ENCODE assay signal across 9 cellular contexts in genomic region chr18:67216846-67217245, GRCh38.
"Had no signal": no experiment of that assay in that cellular context is flagged by ENCODE, and none has a peak within 500 bp of the region (broad histone marks: within the 10 kb centered on the region; RNA-seq: fewer than 3 reads in every experiment).

No MANE protein-coding gene starts in this region.

- H3K36me3 Mint-ChIP-seq: activated naive CD8-positive, alpha-beta T cell treated with anti-CD3 and anti-CD28 coated beads for 36 hours; naive thymus-derived CD4-positive, alpha-beta T cell; stimulated activated naive B cell treated with anti-CD40 and anti-IgM and Interleukin-4, amounts not matched to agents 10 μg/mL and 1 μg/mL and 100 μg/mL, for 72 hours had no signal

- H3K27ac ChIP-seq: left lung, thyroid gland had no signal

- H3K4me1 Mint-ChIP-seq: activated CD4-positive, alpha-beta T cell treated with anti-CD3 and anti-CD28 coated beads, Interleukin-2, amount 10 ng/mL, durations not matched to agents 7 days and 5 days; stimulated activated naive B cell treated with anti-CD40 and anti-IgM and Interleukin-4, amounts not matched to agents 10 μg/mL and 1 μg/mL and 100 μg/mL, for 72 hours had no signal

- H3K4me1 ChIP-seq: left lung, thyroid gland had no signal

- H3K27ac Mint-ChIP-seq: activated CD4-positive, alpha-beta T cell treated with anti-CD3 and anti-CD28 coated beads, Interleukin-2, amount 10 ng/mL, durations not matched to agents 7 days and 5 days; activated naive CD8-positive, alpha-beta T cell treated with anti-CD3 and anti-CD28 coated beads for 36 hours; activated T-cell treated with anti-CD3 and anti-CD28 coated beads, Interleukin-2, amount 50 U/mL, for 72 hours; naive thymus-derived CD4-positive, alpha-beta T cell; stimulated activated naive B cell treated with anti-CD40 and anti-IgM and Interleukin-4, amounts not matched to agents 10 μg/mL and 1 μg/mL and 100 μg/mL, for 72 hours had no signal

- H3K4me3 ChIP-seq: left lung, thyroid gland had no signal

- DNase-seq: activated gamma-delta T cell, kidney, left lung had no signal

- H3K9me3 Mint-ChIP-seq: activated CD4-positive, alpha-beta T cell treated with anti-CD3 and anti-CD28 coated beads, Interleukin-2, amount 10 ng/mL, durations not matched to agents 7 days and 5 days; activated naive CD8-positive, alpha-beta T cell treated with anti-CD3 and anti-CD28 coated beads for 36 hours; activated T-cell treated with anti-CD3 and anti-CD28 coated beads, Interleukin-2, amount 50 U/mL, for 72 hours; naive thymus-derived CD4-positive, alpha-beta T cell; stimulated activated naive B cell treated with anti-CD40 and anti-IgM and Interleukin-4, amounts not matched to agents 10 μg/mL and 1 μg/mL and 100 μg/mL, for 72 hours had no signal

- H3K27me3 Mint-ChIP-seq: activated naive CD8-positive, alpha-beta T cell treated with anti-CD3 and anti-CD28 coated beads for 36 hours had no signal

- H3K9me3 ChIP-seq: left lung, thyroid gland had no signal

- H3K4me3 Mint-ChIP-seq: activated CD4-positive, alpha-beta T cell treated with anti-CD3 and anti-CD28 coated beads, Interleukin-2, amount 10 ng/mL, durations not matched to agents 7 days and 5 days; activated naive CD8-positive, alpha-beta T cell treated with anti-CD3 and anti-CD28 coated beads for 36 hours; activated T-cell treated with anti-CD3 and anti-CD28 coated beads, Interleukin-2, amount 50 U/mL, for 72 hours; naive thymus-derived CD4-positive, alpha-beta T cell; stimulated activated naive B cell treated with anti-CD40 and anti-IgM and Interleukin-4, amounts not matched to agents 10 μg/mL and 1 μg/mL and 100 μg/mL, for 72 hours had no signal

- H3K36me3 ChIP-seq: left lung, thyroid gland had no signal

- H3K27me3 ChIP-seq: left lung, thyroid gland had no signal
